8 cellular contexts compared by ENCODE assay signal in the genomic region with DNA sequence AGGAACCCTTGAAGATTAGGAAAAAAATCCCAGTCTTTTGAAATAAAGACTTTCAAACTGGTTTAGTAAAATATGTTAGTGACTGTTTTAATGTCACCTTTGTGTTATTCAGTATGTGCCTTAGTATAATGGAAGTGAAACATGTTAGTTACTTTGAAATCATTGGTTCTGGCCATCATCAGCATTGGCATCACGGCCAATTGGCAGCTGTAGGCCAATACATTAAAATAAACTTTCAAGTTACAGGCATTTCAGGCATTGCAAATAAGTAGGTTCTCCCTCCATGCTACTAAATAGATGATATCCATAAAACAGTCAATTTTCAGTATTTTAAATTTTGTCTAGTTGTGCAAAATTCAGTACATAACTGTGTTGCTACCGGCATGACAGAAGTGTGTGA. TPM values are rescaled to one million over a fixed set of nuclear protein-coding genes. Genes with fewer than 3 reads are reported as not detected.
A peak's percentile ranks its signal among the peaks of the same experiment; 100 is the strongest.
DNase-seq lines count a peak whose midpoint lies in the region; ATAC-seq, FAIRE-seq and TF ChIP-seq lines count a peak whose summit lies in the region.

No MANE protein-coding gene starts in this region.

- no peaks in the 10 kb centered on the region for H3K27me3 ChIP-seq in MG63
- H3K27me3 ChIP-seq in bronchial epithelial cell (ENCODE audit: control insufficient read depth, insufficient read depth, low read length) = no peaks in the 10 kb centered on the region
- H3K27me3 ChIP-seq in muscle layer of duodenum (ENCODE audit: low read depth, low read length) = no peaks in the 10 kb centered on the region

- DNase-seq in AG09309 (ENCODE audit: low read depth) = no peak
- DNase-seq in MG63 = no peak
- no peak for DNase-seq in bronchial epithelial cell (ENCODE audit: low read depth)
- no peak for DNase-seq in stimulated activated naive CD4-positive, alpha-beta T cell (lab: John Stamatoyannopoulos, UW)
- no peak for DNase-seq in NCI-H1694 (lab: John Stamatoyannopoulos, UW)

- H3K36me3 ChIP-seq in MG63 = peaks cover 5% of the 10 kb centered on the region
- H3K36me3 ChIP-seq in bronchial epithelial cell (ENCODE audit: control insufficient read depth, insufficient read depth, low read length) = no peaks in the 10 kb centered on the region
- no peaks in the 10 kb centered on the region for H3K36me3 ChIP-seq in muscle layer of duodenum (ENCODE audit: control insufficient read depth in 1 of 2, insufficient read depth in 2 of 2, low read length in 2 of 2)

- no peak for FAIRE-seq in bronchial epithelial cell (lab: Jason Lieb, UNC)

- TF ChIP-seq CTCF in AG09309 (IDR thresholded peaks at IDR 0.05; ENCODE audit: control insufficient read depth, insufficient read depth, low read depth, low read length, missing control alignments) = no peak
- TF ChIP-seq CTCF in bronchial epithelial cell (IDR thresholded peaks at IDR 0.05; ENCODE audit: insufficient read depth, low read length, severe bottlenecking) = no peak

- peaks cover 13 to 32% of the 10 kb centered on the region in 2 donors for H3K4me1 ChIP-seq in muscle layer of duodenum (ENCODE audit: control insufficient read depth in 1 of 2, insufficient read depth in 2 of 2, low read length in 2 of 2)

- H3K4me3 ChIP-seq in AG09309 (ENCODE audit: control insufficient read depth, low read depth, low read length) (peak overlapping the region; percentile 60), MG63 (peak overlapping the region; percentile 79), bronchial epithelial cell (ENCODE audit: low read depth, low read length) (peak overlapping the region; percentile 62), muscle layer of duodenum (ENCODE audit: low read depth in 1 of 2, low read length in 2 of 2) (peak overlapping the region; percentile 67 to 91)

- peak overlapping the region; percentile 71 for H3K27ac ChIP-seq in muscle layer of duodenum (ENCODE audit: low read length)

- H3K9me3 ChIP-seq in MG63 (no peaks in the 10 kb centered on the region), muscle layer of duodenum (ENCODE audit: control insufficient read depth in 1 of 2, low read length in 2 of 2) (no peaks in the 10 kb centered on the region)

- ATAC-seq in HG02981 (IDR thresholded peaks at IDR 0.05; ENCODE audit: unreplicated experiment) (no peak), HG03432 (IDR thresholded peaks at IDR 0.05; ENCODE audit: unreplicated experiment) (no peak)

RNA-seq across cellular contexts. Expression of gene MIER1, which starts 4.5 kb away (rescaled TPM):
- 11.3 and 20.6 TPM in 2 replicates for total RNA-seq in MG63 (2014; rRNA removed; shearing (Covaris generic); ENCODE audit: low replicate concordance)
- 16.8 and 21.5 TPM in 2 replicates for total RNA-seq in bronchial epithelial cell

RNA-seq across cellular contexts. Expression of gene DNAI4, which starts 4.6 kb away (rescaled TPM):
- total RNA-seq in MG63 (2014; rRNA removed; shearing (Covaris generic); ENCODE audit: low replicate concordance) = 0.10 TPM in 1 of 2 replicates, not detected in the other
- total RNA-seq in bronchial epithelial cell = 1.3 and 4.6 TPM in 2 replicates
